1 cellular context compared by ENCODE assay signal in the genomic region with DNA sequence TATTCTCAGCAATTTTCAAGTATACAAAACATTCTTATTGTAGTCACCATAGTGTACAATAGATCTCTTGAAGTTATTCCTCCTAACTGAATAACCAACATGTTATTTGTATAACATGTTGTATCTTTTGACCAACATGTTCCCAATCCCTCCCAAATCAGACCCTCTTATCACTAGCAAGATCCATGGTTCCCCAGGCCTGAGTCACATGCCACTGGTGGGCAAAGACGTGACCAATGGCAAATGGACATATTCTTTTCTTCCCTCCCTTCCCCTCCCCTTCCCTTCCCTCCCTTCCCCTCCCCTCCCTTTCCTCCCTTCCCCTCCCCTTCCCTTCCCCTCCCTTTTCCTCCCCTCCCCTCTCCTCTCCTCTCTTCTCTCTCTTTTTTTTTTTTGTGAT.
TF ChIP-seq lines count a peak whose summit lies in the region.

No MANE protein-coding gene starts in this region.

TF ChIP-seq in GM23338, 12 proteins besides CTCF, POLR2A, EP300 and RAD21:
- no peak for TF ChIP-seq EZH2 (IDR thresholded peaks at IDR 0.05; ENCODE audit: low read depth, unreplicated experiment)
